ENCODE assay signal across 8 cellular contexts in genomic region chr1:93848352-93848883, GRCh38. TPM values are rescaled to one million over a fixed set of nuclear protein-coding genes. Genes with fewer than 3 reads are reported as not detected.
DNase-seq lines count a peak whose midpoint lies in the region; ATAC-seq and TF ChIP-seq lines count a peak whose summit lies in the region.

No MANE protein-coding gene starts in this region.

- DNase-seq in GM23248: no peak
- no peak for DNase-seq in T-helper 17 cell
- DNase-seq in foreskin fibroblast: no peak
- DNase-seq in smooth muscle cell (lab: John Stamatoyannopoulos, UW; ENCODE audit: unreplicated experiment): no peak
- DNase-seq in DMS79 (lab: John Stamatoyannopoulos, UW): no peak
- no peak for DNase-seq in SW480 (ENCODE audit: low spot score)
- DNase-seq in NCI-H1436 (lab: John Stamatoyannopoulos, UW): no peak

- no peaks in the 10 kb centered on the region for H3K79me2 ChIP-seq in GM23248 (ENCODE audit: insufficient read depth)
- H3K79me2 ChIP-seq in smooth muscle cell (ENCODE audit: low read depth): no peaks in the 10 kb centered on the region

- H3K36me3 ChIP-seq in GM23248 (ENCODE audit: low read depth): no peaks in the 10 kb centered on the region
- no peaks in the 10 kb centered on the region for H3K36me3 ChIP-seq in smooth muscle cell (ENCODE audit: low read depth)

- in situ Hi-C loops in GM23248 (cut with MboI): loop anchor here (25.0 kb wide), 1 partner anchor 536 kb away; no protein-coding TSS in a partner anchor

- H3K9me3 ChIP-seq in GM23248 (ENCODE audit: low read depth): no peaks in the 10 kb centered on the region
- no peaks in the 10 kb centered on the region for H3K9me3 ChIP-seq in T-helper 17 cell (ENCODE audit: control insufficient read depth, low read length, poor library complexity, severe bottlenecking)
- H3K9me3 ChIP-seq in smooth muscle cell (replicated peaks; ENCODE audit: low read depth): no peaks in the 10 kb centered on the region

- ATAC-seq in T-helper 17 cell: no peak
- no peak for ATAC-seq in HG03354 (IDR thresholded peaks at IDR 0.05; ENCODE audit: poor library complexity, severe bottlenecking, unreplicated experiment)

- 51% methylated on average over 4 of the region's 4 CpGs for WGBS in GM23248 (ENCODE audit: low coverage in 1 of 2, low lambda C conversion rate in 2 of 2, missing lambda C conversion rate in 2 of 2), 2 experiments
- 74% methylated on average over 4 of the region's 4 CpGs for WGBS in smooth muscle cell (ENCODE audit: low lambda C conversion rate)

- H3K9me2 ChIP-seq in GM23248 (ENCODE audit: insufficient read depth): no peaks in the 10 kb centered on the region

- no peaks in the 10 kb centered on the region for H3K36me3 Mint-ChIP-seq in T-helper 17 cell (ENCODE audit: low read depth)

- H3K4me3 Mint-ChIP-seq in T-helper 17 cell: peak overlapping the region; percentile 93

- H3K9ac ChIP-seq in GM23248 (peak overlapping the region; percentile 91), smooth muscle cell (ENCODE audit: low read depth) (no peak overlapping the region)

- H3K27me3 ChIP-seq in GM23248 (replicated peaks; ENCODE audit: insufficient read depth): no peaks in the 10 kb centered on the region
- H3K27me3 ChIP-seq in smooth muscle cell (ENCODE audit: low read depth): no peaks in the 10 kb centered on the region

- H3K27ac ChIP-seq in GM23248 (peak overlapping the region; percentile 98), smooth muscle cell (ENCODE audit: low read depth) (peak overlapping the region; percentile 100)

- H3K27me3 Mint-ChIP-seq in T-helper 17 cell: no peaks in the 10 kb centered on the region

- peaks cover 24% of the 10 kb centered on the region for H3K4me1 ChIP-seq in GM23248 (ENCODE audit: insufficient read depth)
- peaks cover 11% of the 10 kb centered on the region for H3K4me1 ChIP-seq in smooth muscle cell (ENCODE audit: low read depth)

- H3K4me3 ChIP-seq in GM23248 (peak overlapping the region; percentile 94), foreskin fibroblast (ENCODE audit: low read depth in 1 of 2, low read length in 2 of 2) (peak overlapping the region; percentile 76 to 78), smooth muscle cell (peak overlapping the region; percentile 92)

- peak overlapping the region; percentile 93 for H3K4me2 ChIP-seq in GM23248 (ENCODE audit: unreplicated experiment)
- peak overlapping the region; percentile 94 for H3K4me2 ChIP-seq in smooth muscle cell

- peak overlapping the region; percentile 96 for H3K27ac Mint-ChIP-seq in T-helper 17 cell

- H4K20me1 ChIP-seq in GM23248 (ENCODE audit: insufficient read depth) (no peaks in the 10 kb centered on the region), smooth muscle cell (ENCODE audit: low read depth) (no peaks in the 10 kb centered on the region)

- H3K4me1 Mint-ChIP-seq in T-helper 17 cell: peaks cover 15% of the 10 kb centered on the region

- no peak for TF ChIP-seq CTCF in foreskin fibroblast (IDR thresholded peaks at IDR 0.05; ENCODE audit: low read depth, low read length)
- no peak for TF ChIP-seq CTCF in smooth muscle cell (IDR thresholded peaks at IDR 0.05; ENCODE audit: borderline replicate concordance, insufficient read depth, poor library complexity, severe bottlenecking)

- H3F3A ChIP-seq in GM23248 (ENCODE audit: insufficient read depth) (peaks cover 33% of the 10 kb centered on the region), smooth muscle cell (ENCODE audit: low read depth) (peaks cover 14% of the 10 kb centered on the region)

- H2AFZ ChIP-seq in GM23248 (peak overlapping the region; percentile 98), smooth muscle cell (ENCODE audit: low read depth) (peak overlapping the region; percentile 96)

RNA-seq across cellular contexts. Expression of gene DNTTIP2, which starts 30.6 kb away (rescaled TPM):
- total RNA-seq in GM23248 (2014; rRNA removed; shearing (Covaris generic)): 31.1 and 35.8 TPM in 2 replicates
- polyA plus RNA-seq in GM23248 (2016; fragmentation: Nextera tagmentation; extraction: Ambion mirVana): 52.8 and 62.1 TPM in 2 replicates
- 10 to 100 TPM; 70.4 to 74.5 TPM for total RNA-seq in T-helper 17 cell
- total RNA-seq in smooth muscle cell: 42.7 and 51.0 TPM in 2 replicates
- polyA plus RNA-seq in smooth muscle cell: 37.9 and 44.9 TPM in 2 replicates
